ENCODE assay signal across 29 cellular contexts in genomic region chr9:93137362-93137761, GRCh38. TPM values are rescaled to one million over a fixed set of nuclear protein-coding genes. Genes with fewer than 3 reads are reported as not detected.
A peak's percentile ranks its signal among the peaks of the same experiment; 100 is the strongest.
DNase-seq lines count a peak whose midpoint lies in the region; ATAC-seq, FAIRE-seq and TF ChIP-seq lines count a peak whose summit lies in the region.
"Had no signal": no experiment of that assay in that cellular context is flagged by ENCODE, and none has a peak within 500 bp of the region (broad histone marks: within the 10 kb centered on the region; RNA-seq: fewer than 3 reads in every experiment).

No MANE protein-coding gene starts in this region.

- TF ChIP-seq RAD21 in GM12878 (IDR thresholded peaks at IDR 0.05; ENCODE audit: insufficient read depth, low read depth, low read length) = no peak

- FAIRE-seq in GM12878 (lab: Jason Lieb, UNC) = no peak

- in situ Hi-C loops in GM12878 (cut with MboI) = no loop called here
- in situ Hi-C loops in transverse colon (cut with MboI; ENCODE audit: low pct_ligation_motif_present in 1 of 4, low pct_unique_long_range_greater_than_20kb in 1 of 4, low sequenced_read_pairs in 3 of 4) = no loop called here

- H3K4me3 ChIP-seq in Karpas-422 (ENCODE audit: low read length) (no peak overlapping the region; the same call in 1 of the 2 replicates), GM12878 (no peak overlapping the region), transverse colon (no peak overlapping the region)
- H3K4me3 ChIP-seq: adrenal gland, heart right ventricle, SK-N-MC, smooth muscle cell had no signal

- no peaks in the 10 kb centered on the region for H3K9me2 ChIP-seq in Karpas-422 (replicated peaks; ENCODE audit: insufficient read depth, low read length)

- SMC1A ChIA-PET in GM12878 (lab: Charles Lee; ENCODE audit: uncharacterized antibody, unreplicated experiment) = no interaction called here

- no peak for TF ChIP-seq POLR2A in GM12878 (IDR thresholded peaks at IDR 0.05; ENCODE audit: low read depth, low read length)
- no peak for TF ChIP-seq POLR2A in transverse colon (IDR thresholded peaks at IDR 0.05)

- TF ChIP-seq CTCF in GM12878 (IDR thresholded peaks at IDR 0.05 in 2 of 3, conservative IDR thresholded peaks at IDR 0.05 in 1 of 3; ENCODE audit: control insufficient read depth in 2 of 3, extremely low read depth in 1 of 3, insufficient read depth in 1 of 3, low read depth in 3 of 3, low read length in 3 of 3) (no peak), transverse colon (IDR thresholded peaks at IDR 0.05) (no peak)

- H3K9me3 ChIP-seq in Karpas-422 (ENCODE audit: low read length) = no peaks in the 10 kb centered on the region
- H3K9me3 ChIP-seq in GM12878 (replicated peaks; ENCODE audit: control insufficient read depth, insufficient read depth, low read length) = no peaks in the 10 kb centered on the region
- H3K9me3 ChIP-seq in transverse colon = no peaks in the 10 kb centered on the region
- H3K9me3 ChIP-seq: adrenal gland had no signal

- H3K9ac ChIP-seq in Karpas-422 (ENCODE audit: low read length) (peak overlapping the region; percentile 61), GM12878 (ENCODE audit: control insufficient read depth, insufficient read depth, low read length) (no peak overlapping the region)

- ATAC-seq in GM12878 = no peak
- ATAC-seq in naive B cell (ENCODE audit: low read depth in 2 of 2) = no peak
- ATAC-seq: activated T-cell treated with anti-CD3 and anti-CD28 coated beads, Interleukin-2, amount 50 U/mL, for 4 hours; heart right ventricle; left cardiac atrium had no signal

- H3K79me2 ChIP-seq in Karpas-422 (ENCODE audit: low read length) (no peaks in the 10 kb centered on the region), GM12878 (ENCODE audit: control insufficient read depth, insufficient read depth, low read length) (peaks cover 7% of the 10 kb centered on the region)

- CTCF ChIA-PET in GM12878 (lab: Yijun Ruan, JAX) = interaction anchor here (1.1 to 1.5 kb wide), 2 partner anchors 17 to 134 kb away, joined by 3 read pairs; no protein-coding TSS in a partner anchor

- intact Hi-C loops in GM12878 (cut with micrococcal nuclease; ENCODE audit: unreplicated experiment) = no loop called here
- intact Hi-C loops in transverse colon (cut with DNase I; ENCODE audit: low total_unique reads) = no loop called here

- no TSS peak for BruUV-seq in GM12878 (replicated peaks; lab: Mats Ljungman, UMichigan)

- H4K20me1 ChIP-seq in Karpas-422 (ENCODE audit: insufficient read depth, low read depth, low read length) (0 out of 2 replicates have a peak, but pooled peaks cover 3% of the 10 kb centered on the region), GM12878 (ENCODE audit: control insufficient read depth, insufficient read depth) (no peaks in the 10 kb centered on the region)

- DNase-seq in Karpas-422 (no peak), GM12878 (ENCODE audit: low read depth, low spot score) (no peak), naive B cell (no peak), transverse colon (peak; percentile 46), NCI-H345 treated with DMSO at 0.1 percent for 48 hours (lab: John Stamatoyannopoulos, UW; ENCODE audit: unreplicated experiment) (no peak), hippocampal formation (lab: John Stamatoyannopoulos, UW) (no peak)
- DNase-seq in activated effector memory CD4-positive, alpha-beta T cell treated with anti-CD3 and anti-CD28 coated beads, Interleukin-2, amount 50 U/mL, for 16 hours = no peak
- DNase-seq: activated CD4-positive, alpha-beta T cell treated with anti-CD3 and anti-CD28 coated beads for 4 hours; activated naive CD4-positive, alpha-beta T cell treated with Interleukin-2 at 50 U/mL for 16 hours; activated T-cell treated with anti-CD3 and anti-CD28 coated beads, Interleukin-2, amount 50 U/mL, for 4 hours; effector memory CD4-positive, alpha-beta T cell; erythroblast; heart right ventricle; KBM-7; left cardiac atrium; mesenchymal stem cell; MM.1S; NCI-H2081; NCI-H345; NCI-H774; stimulated activated CD4-positive, alpha-beta T cell treated with anti-CD3 and anti-CD28 coated beads, Interleukin-2, amount 100 ng/mL, for 24 hours had no signal

- TF ChIP-seq EP300 in GM12878 (IDR thresholded peaks at IDR 0.05; ENCODE audit: borderline replicate concordance in 1 of 2, control insufficient read depth in 1 of 2, low read depth in 2 of 2, low read length in 2 of 2) (no peak), transverse colon (IDR thresholded peaks at IDR 0.05; ENCODE audit: low read depth) (no peak)

- H3K27ac ChIP-seq in Karpas-422 (ENCODE audit: low read length) (peak overlapping the region; percentile 89), GM12878 (ENCODE audit: control insufficient read depth, insufficient read depth) (no peak overlapping the region), transverse colon (no peak overlapping the region)
- H3K27ac ChIP-seq: adrenal gland, heart right ventricle, SK-N-MC had no signal

- RAD21 ChIA-PET in GM12878 (lab: Charles Lee; ENCODE audit: unreplicated experiment) = interaction anchor here (1.3 kb wide), 1 partner anchor 40 kb away, joined by 3 read pairs; no protein-coding TSS in a partner anchor

- POLR2A ChIA-PET in GM12878 (lab: Charles Lee) = no interaction called here

- peaks cover 35 to 53% (median 46%) of the 10 kb centered on the region in 3 donors for H3K4me1 Mint-ChIP-seq in naive B cell

- peak overlapping the region in 4 of 6 donors; percentile 11 to 96 (median 63) for H3K27ac Mint-ChIP-seq in naive B cell

- H3K27me3 ChIP-seq in Karpas-422 (ENCODE audit: low read length) (no peaks in the 10 kb centered on the region), GM12878 (replicated peaks in 1 of 2; ENCODE audit: control insufficient read depth in 2 of 2, insufficient read depth in 2 of 2, low read length in 1 of 2) (no peaks in the 10 kb centered on the region; a peak in 1 of 4 replicates), transverse colon (no peaks in the 10 kb centered on the region)
- H3K27me3 ChIP-seq: adrenal gland, heart right ventricle had no signal

- peak overlapping the region; percentile 53 for H3K4me2 ChIP-seq in Karpas-422 (ENCODE audit: low read depth, low read length, poor library complexity, severe bottlenecking)
- no peak overlapping the region for H3K4me2 ChIP-seq in GM12878 (ENCODE audit: control insufficient read depth, insufficient read depth)
- H3K4me2 ChIP-seq: smooth muscle cell had no signal

- no peak overlapping the region for H2AFZ ChIP-seq in Karpas-422 (ENCODE audit: low read length)
- H2AFZ ChIP-seq in GM12878 (ENCODE audit: control insufficient read depth, low read depth, low read length) = no peak overlapping the region

- H3K4me3 Mint-ChIP-seq in naive B cell = peak overlapping the region in 1 of 8 donors; percentile 32
- H3K4me3 Mint-ChIP-seq: activated T-cell treated with anti-CD3 and anti-CD28 coated beads, Interleukin-2, amount 50 U/mL, for 4 hours; brain; CD14-positive monocyte; T-helper 1 cell treated with Interleukin-12 subunit alpha and Interleukin-12 subunit beta and Interleukin-4 antibody, amounts not matched to agents 30 μg/mL and 1 μg/mL, for 36 hours had no signal

- H3K36me3 ChIP-seq in Karpas-422 (ENCODE audit: insufficient read depth, low read length) (no peaks in the 10 kb centered on the region), GM12878 (ENCODE audit: control insufficient read depth in 2 of 2, insufficient read depth in 2 of 2, low read length in 1 of 2) (no peaks in the 10 kb centered on the region), transverse colon (no peaks in the 10 kb centered on the region)
- H3K36me3 ChIP-seq: adrenal gland, heart right ventricle had no signal

- H3K27me3 Mint-ChIP-seq in naive B cell = peaks cover 0 to 20% (median 0%) of the 10 kb centered on the region in 3 donors

- H3K4me1 ChIP-seq in Karpas-422 (ENCODE audit: low read length) (peaks cover 65% of the 10 kb centered on the region), GM12878 (ENCODE audit: control insufficient read depth, insufficient read depth, low read length) (peaks cover 18% of the 10 kb centered on the region), transverse colon (peaks cover 22 to 31% (median 27%) of the 10 kb centered on the region in 4 donors)

- peaks cover 0 to 7% of the 10 kb centered on the region in 2 donors for H3K36me3 Mint-ChIP-seq in naive B cell
- H3K36me3 Mint-ChIP-seq: brain had no signal

- WGBS in GM12878 (ENCODE audit: insufficient coverage, insufficient replicate concordance, low lambda C conversion rate, missing lambda C conversion rate) = 64% methylated on average over 11 of the region's 11 CpGs
- WGBS in transverse colon (ENCODE audit: low coverage in 1 of 2), 2 donors = 69% methylated on average over 11 of the region's 11 CpGs; no CpG with 5 or more reads in 1 of the 2 donors

- peaks cover 0 to 6% (median 3%) of the 10 kb centered on the region in 7 donors for H3K9me3 Mint-ChIP-seq in naive B cell
- H3K9me3 Mint-ChIP-seq: activated T-cell treated with anti-CD3 and anti-CD28 coated beads, Interleukin-2, amount 50 U/mL, for 4 hours had no signal

RNA-seq across cellular contexts. Expression of gene NINJ1, which starts 3.3 kb away (rescaled TPM):
- 10.3 and 10.4 TPM in 2 replicates for total RNA-seq in Karpas-422 (2014; rRNA removed; shearing (Covaris generic); ENCODE audit: low replicate concordance)
- total RNA-seq in GM12878 (2013; cell fraction: nucleolus; rRNA removed) = 38.5 and 41.6 TPM in 2 replicates
- 18.6 and 23.0 TPM in 2 replicates for total RNA-seq in GM12878 (2014; rRNA removed)
- 8.0 TPM in 2 replicates for total RNA-seq in GM12878 (2014; rRNA removed; fragmentation: Illumina TruSeq; extraction: Trizol)
- total RNA-seq in GM12878 (2021) = 15.1 and 16.6 TPM in 2 replicates
- polyA plus RNA-seq in GM12878 (2011; ENCODE audit: low read depth) = 13.3 TPM
- polyA plus RNA-seq in GM12878 (2011; rRNA removed) = 12.7 and 33.5 TPM in 2 replicates
- polyA plus RNA-seq in GM12878 (2011; cell fraction: cytosol; rRNA removed) = 55.7 and 66.8 TPM in 2 replicates
- 48.8 and 50.5 TPM in 2 replicates for polyA plus RNA-seq in GM12878 (2011; cell fraction: nucleus; rRNA removed)
- 25.3 and 27.1 TPM in 2 replicates for polyA plus RNA-seq in GM12878 (2012)
- polyA plus RNA-seq in GM12878 (2014; fragmentation: Illumina TruSeq; extraction: Trizol) = 2.5 and 8.7 TPM in 2 replicates
- polyA plus RNA-seq in GM12878 (2014; fragmentation: Nextera tagmentation; extraction: Ambion mirVana) = 1 to 10 TPM in 1 of 2 experiments, under 1 TPM in 1; 0.64 to 2.5 TPM
- polyA plus RNA-seq in GM12878 (2014; rRNA removed) = 23.7 and 27.5 TPM in 2 replicates
- polyA plus RNA-seq in GM12878 (2016; fragmentation: Nextera tagmentation; extraction: Ambion mirVana) = 10 to 100 TPM; 19.1 to 19.3 TPM
- 21.6 and 36.2 TPM in 2 replicates for polyA minus RNA-seq in GM12878 (2011; rRNA and poly(A)+ RNA removed)
- polyA minus RNA-seq in GM12878 (2011; cell fraction: cytosol; rRNA and poly(A)+ RNA removed) = 14.6 and 15.7 TPM in 2 replicates
- 8.0 and 14.3 TPM in 2 replicates for polyA minus RNA-seq in GM12878 (2011; cell fraction: nucleus; rRNA and poly(A)+ RNA removed)
- 10 to 100 TPM in 1 of 6 donors, 1 to 10 TPM in 5; 4.3 to 14.2 (median 7.1) TPM for polyA plus RNA-seq in naive B cell (ENCODE audit: low read depth in 6 of 6)
- 10 to 100 TPM; 29.5 to 67.7 (median 38.5) TPM for total RNA-seq in transverse colon

RNA-seq across cellular contexts. Expression of gene CARD19, which starts 41.3 kb away (rescaled TPM):
- 5.5 and 11.4 TPM in 2 replicates for total RNA-seq in Karpas-422 (2014; rRNA removed; shearing (Covaris generic); ENCODE audit: low replicate concordance)
- total RNA-seq in GM12878 (2013; cell fraction: nucleolus; rRNA removed) = 9.7 and 10.4 TPM in 2 replicates
- total RNA-seq in GM12878 (2014; rRNA removed) (40.8 and 41.6 TPM in 2 replicates), GM12878 (2014; rRNA removed; fragmentation: Illumina TruSeq; extraction: Trizol) (12.0 and 13.3 TPM in 2 replicates), GM12878 (2021) (21.6 and 21.8 TPM in 2 replicates), transverse colon (100 to 1,000 TPM in 2 of 4 donors, 10 to 100 TPM in 2; 16.3 to 105 (median 88.2) TPM)
- 4.0 TPM for polyA plus RNA-seq in GM12878 (2011; ENCODE audit: low read depth)
- polyA plus RNA-seq in GM12878 (2011; rRNA removed) (8.6 and 18.3 TPM in 2 replicates), GM12878 (2014; fragmentation: Illumina TruSeq; extraction: Trizol) (0.49 and 6.3 TPM in 2 replicates), GM12878 (2014; fragmentation: Nextera tagmentation; extraction: Ambion mirVana) (1 to 10 TPM in 1 of 2 experiments, under 1 TPM in 1; 0.61 to 3.3 TPM), GM12878 (2014; rRNA removed) (38.8 and 44.1 TPM in 2 replicates), GM12878 (2016; fragmentation: Nextera tagmentation; extraction: Ambion mirVana) (10 to 100 TPM; 23.3 to 27.7 TPM), naive B cell (ENCODE audit: low read depth in 6 of 6) (10 to 100 TPM; 18.4 to 37.3 (median 27.4) TPM)
- 34.4 and 49.8 TPM in 2 replicates for polyA plus RNA-seq in GM12878 (2011; cell fraction: cytosol; rRNA removed)
- 47.7 and 53.9 TPM in 2 replicates for polyA plus RNA-seq in GM12878 (2011; cell fraction: nucleus; rRNA removed)
- 11.9 and 12.2 TPM in 2 replicates for polyA plus RNA-seq in GM12878 (2012)
- 7.7 and 10.7 TPM in 2 replicates for polyA minus RNA-seq in GM12878 (2011; rRNA and poly(A)+ RNA removed)
- polyA minus RNA-seq in GM12878 (2011; cell fraction: cytosol; rRNA and poly(A)+ RNA removed) = 6.0 and 6.9 TPM in 2 replicates
- 6.8 and 12.7 TPM in 2 replicates for polyA minus RNA-seq in GM12878 (2011; cell fraction: nucleus; rRNA and poly(A)+ RNA removed)

RNA-seq across cellular contexts. Expression of gene WNK2, which starts 46.6 kb away (rescaled TPM):
- not detected in 2 replicates for total RNA-seq in Karpas-422 (2014; rRNA removed; shearing (Covaris generic); ENCODE audit: low replicate concordance)
- not detected in 2 replicates for total RNA-seq in GM12878 (2013; cell fraction: nucleolus; rRNA removed)
- total RNA-seq in GM12878 (2014; rRNA removed) (not detected in 2 replicates), GM12878 (2014; rRNA removed; fragmentation: Illumina TruSeq; extraction: Trizol) (not detected in 2 replicates), GM12878 (2021) (0.08 and 0.15 TPM in 2 replicates), transverse colon (100 to 1,000 TPM; 133 to 618 (median 157) TPM)
- polyA plus RNA-seq in GM12878 (2011; ENCODE audit: low read depth) = not detected
- polyA plus RNA-seq in GM12878 (2011; rRNA removed) (not detected in 2 replicates), GM12878 (2014; fragmentation: Illumina TruSeq; extraction: Trizol) (not detected in 2 replicates), GM12878 (2014; fragmentation: Nextera tagmentation; extraction: Ambion mirVana) (not detected), GM12878 (2014; rRNA removed) (not detected in 2 replicates), GM12878 (2016; fragmentation: Nextera tagmentation; extraction: Ambion mirVana) (not detected), naive B cell (ENCODE audit: low read depth in 6 of 6) (not detected)
- 0.01 TPM in 1 of 2 replicates, not detected in the other for polyA plus RNA-seq in GM12878 (2011; cell fraction: cytosol; rRNA removed)
- polyA plus RNA-seq in GM12878 (2011; cell fraction: nucleus; rRNA removed) = not detected in 2 replicates
- polyA plus RNA-seq in GM12878 (2012) = not detected in 2 replicates
- not detected in 2 replicates for polyA minus RNA-seq in GM12878 (2011; rRNA and poly(A)+ RNA removed)
- polyA minus RNA-seq in GM12878 (2011; cell fraction: cytosol; rRNA and poly(A)+ RNA removed) = not detected in 2 replicates
- not detected in 2 replicates for polyA minus RNA-seq in GM12878 (2011; cell fraction: nucleus; rRNA and poly(A)+ RNA removed)
- total RNA-seq: HT1080, myocyte had no signal
- polyA plus RNA-seq: CD14-positive monocyte had no signal

Comparison
In these comparisons a context has a peak if more than half of its experiments do, and no peak if none do; other contexts are left out.
1. RNA of gene WNK2, which starts 46.6 kb away (total RNA-seq): 133 to 618 TPM in transverse colon; not detected in Karpas-422 and 0.08 to 0.15 TPM in GM12878; every median in the first group is over 100 times any median in the second.